Comparison of ENCODE assay signal across 11 cellular contexts in genomic region chr6:18405477-18406293, GRCh38. TPM values are rescaled to one million over a fixed set of nuclear protein-coding genes. Genes with fewer than 3 reads are reported as not detected.
DNase-seq lines count a peak whose midpoint lies in the region; ATAC-seq, FAIRE-seq and TF ChIP-seq lines count a peak whose summit lies in the region.
"Had no signal": no experiment of that assay in that cellular context is flagged by ENCODE, and none has a peak within 500 bp of the region (broad histone marks: within the 10 kb centered on the region; RNA-seq: fewer than 3 reads in every experiment).

No MANE protein-coding gene starts in this region.

- CTCF ChIA-PET in activated CD8-positive, alpha-beta memory T cell treated with anti-CD3 and anti-CD28 coated beads, Interleukin-2, amount 10 ng/mL, durations not matched to agents 7 days and 5 days (lab: Charles Lee) = interaction anchor here (1.0 kb wide), 1 partner anchor 27 kb away, joined by 3 read pairs; no protein-coding TSS in a partner anchor

- H3K4me1 Mint-ChIP-seq in endothelial cell (ENCODE audit: unreplicated experiment) (peaks cover 40% of the 10 kb centered on the region), osteocyte (ENCODE audit: unreplicated experiment) (peaks cover 53% of the 10 kb centered on the region)
- H3K4me1 Mint-ChIP-seq in activated CD8-positive, alpha-beta memory T cell treated with anti-CD3 and anti-CD28 coated beads, Interleukin-2, amount 10 ng/mL, durations not matched to agents 7 days and 5 days = peaks cover 7% of the 10 kb centered on the region

- H3K9me3 Mint-ChIP-seq in endothelial cell (ENCODE audit: unreplicated experiment) = no peaks in the 10 kb centered on the region
- no peaks in the 10 kb centered on the region for H3K9me3 Mint-ChIP-seq in osteocyte (ENCODE audit: unreplicated experiment)
- H3K9me3 Mint-ChIP-seq in activated CD8-positive, alpha-beta memory T cell treated with anti-CD3 and anti-CD28 coated beads, Interleukin-2, amount 10 ng/mL, durations not matched to agents 7 days and 5 days (ENCODE audit: low read depth) = no peaks in the 10 kb centered on the region
- H3K9me3 Mint-ChIP-seq: T-helper 1 cell treated with Interleukin-12 subunit alpha and Interleukin-12 subunit beta and Interleukin-4 antibody, amounts not matched to agents 30 μg/mL and 1 μg/mL, for 36 hours had no signal

- H3K27me3 Mint-ChIP-seq in endothelial cell (ENCODE audit: unreplicated experiment) (peaks cover 5% of the 10 kb centered on the region), osteocyte (ENCODE audit: unreplicated experiment) (no peaks in the 10 kb centered on the region)
- no peaks in the 10 kb centered on the region for H3K27me3 Mint-ChIP-seq in activated CD8-positive, alpha-beta memory T cell treated with anti-CD3 and anti-CD28 coated beads, Interleukin-2, amount 10 ng/mL, durations not matched to agents 7 days and 5 days
- H3K27me3 Mint-ChIP-seq: activated naive CD8-positive, alpha-beta T cell had no signal

- H3K27ac Mint-ChIP-seq in endothelial cell (ENCODE audit: unreplicated experiment) = peak overlapping the region; percentile 16
- H3K27ac Mint-ChIP-seq in osteocyte (ENCODE audit: unreplicated experiment) = peak overlapping the region; percentile 87
- H3K27ac Mint-ChIP-seq in activated CD8-positive, alpha-beta memory T cell treated with anti-CD3 and anti-CD28 coated beads, Interleukin-2, amount 10 ng/mL, durations not matched to agents 7 days and 5 days = no peak overlapping the region
- H3K27ac Mint-ChIP-seq: activated naive CD8-positive, alpha-beta T cell; T-helper 1 cell treated with Interleukin-12 subunit alpha and Interleukin-12 subunit beta and Interleukin-4 antibody, amounts not matched to agents 30 μg/mL and 1 μg/mL, for 36 hours had no signal

- in situ Hi-C loops in Caki2 (cut with HindIII; ENCODE audit: low pct_unique_long_range_greater_than_20kb, low sequenced_read_pairs) = no loop called here

- peaks cover 23% of the 10 kb centered on the region for H3K36me3 Mint-ChIP-seq in endothelial cell (ENCODE audit: low read depth, unreplicated experiment)
- peaks cover 6% of the 10 kb centered on the region for H3K36me3 Mint-ChIP-seq in osteocyte (ENCODE audit: unreplicated experiment)
- H3K36me3 Mint-ChIP-seq in activated CD8-positive, alpha-beta memory T cell treated with anti-CD3 and anti-CD28 coated beads, Interleukin-2, amount 10 ng/mL, durations not matched to agents 7 days and 5 days = peaks cover 6% of the 10 kb centered on the region

- H3K4me3 Mint-ChIP-seq in endothelial cell (ENCODE audit: unreplicated experiment) (peak overlapping the region; percentile 76), osteocyte (ENCODE audit: unreplicated experiment) (no peak overlapping the region)
- no peak overlapping the region for H3K4me3 Mint-ChIP-seq in activated CD8-positive, alpha-beta memory T cell treated with anti-CD3 and anti-CD28 coated beads, Interleukin-2, amount 10 ng/mL, durations not matched to agents 7 days and 5 days
- H3K4me3 Mint-ChIP-seq: activated naive CD8-positive, alpha-beta T cell; T-helper 1 cell treated with Interleukin-12 subunit alpha and Interleukin-12 subunit beta and Interleukin-4 antibody, amounts not matched to agents 30 μg/mL and 1 μg/mL, for 36 hours had no signal

- DNase-seq in Caki2 (ENCODE audit: low read depth) (peak; percentile 83), NCI-H226 (peak; percentile 77), endothelial cell (ENCODE audit: low spot score) (no peak), osteocyte (ENCODE audit: extremely low spot score, unreplicated experiment) (no peak), AML-193 (lab: John Stamatoyannopoulos, UW) (no peak), frontal cortex (ENCODE audit: low spot score in 2 of 2) (no peak)
- DNase-seq in activated CD8-positive, alpha-beta memory T cell treated with anti-CD3 and anti-CD28 coated beads, Interleukin-2, amount 10 ng/mL, durations not matched to agents 7 days and 5 days = no peak
- DNase-seq: NCI-H1930 had no signal

- no peak for FAIRE-seq in frontal cortex (lab: Jason Lieb, UNC)

- TF ChIP-seq CTCF in endothelial cell (IDR thresholded peaks at IDR 0.05; ENCODE audit: unreplicated experiment) = no peak
- TF ChIP-seq CTCF in osteocyte (IDR thresholded peaks at IDR 0.05) = no peak

- no peak for ATAC-seq in HG02852 (IDR thresholded peaks at IDR 0.05; ENCODE audit: unreplicated experiment)
- ATAC-seq in activated CD8-positive, alpha-beta memory T cell treated with anti-CD3 and anti-CD28 coated beads, Interleukin-2, amount 10 ng/mL, durations not matched to agents 7 days and 5 days = no peak

RNA-seq across cellular contexts. Expression of gene RNF144B, which starts 18.5 kb away (rescaled TPM):
- total RNA-seq in Caki2 (2014; rRNA removed; shearing (Covaris generic); ENCODE audit: low replicate concordance) = 30.7 and 37.7 TPM in 2 replicates
- total RNA-seq in endothelial cell (ENCODE audit: unreplicated experiment) (23.2 TPM), osteocyte (14.7 and 15.0 TPM in 2 replicates), frontal cortex (2.9 TPM)
- 1 to 10 TPM in 1 of 2 experiments, under 1 TPM in 1; 0.23 to 1.6 TPM for total RNA-seq in activated CD8-positive, alpha-beta memory T cell treated with anti-CD3 and anti-CD28 coated beads, Interleukin-2, amount 10 ng/mL, durations not matched to agents 7 days and 5 days

Comparison
In these comparisons a context has a peak if more than half of its experiments do, and no peak if none do; other contexts are left out.
1. DNase-seq: peak in Caki2 (single experiment) and NCI-H226 (single experiment); none in endothelial cell (single experiment), osteocyte (single experiment), AML-193 (0 of 2), frontal cortex (0 of 2) and activated CD8-positive, alpha-beta memory T cell treated with anti-CD3 and anti-CD28 coated beads, Interleukin-2, amount 10 ng/mL, durations not matched to agents 7 days and 5 days (single experiment).